In the genomic region with DNA sequence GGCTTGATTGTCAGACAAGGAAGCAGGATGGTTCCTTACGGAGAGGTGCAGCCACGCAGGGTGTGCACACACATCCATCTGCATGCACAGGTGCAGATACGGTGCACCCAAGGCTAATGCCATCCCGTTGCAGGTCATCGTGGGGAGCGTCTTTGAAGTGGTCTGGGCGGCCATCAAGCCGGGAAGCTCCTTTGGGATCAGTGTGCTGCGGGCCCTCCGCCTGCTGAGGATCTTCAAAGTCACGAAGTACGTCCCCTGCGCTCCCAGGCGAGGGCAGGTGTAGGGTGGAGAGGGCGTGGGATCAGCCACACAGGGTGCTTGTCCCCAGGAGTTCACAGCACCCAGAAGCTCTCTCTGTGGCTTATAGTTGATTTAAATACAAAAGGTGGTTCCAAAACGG, we compare ENCODE assay signal across 32 cellular contexts.
"Had no signal": no experiment of that assay in that cellular context is flagged by ENCODE, and none has a peak within 500 bp of the region (broad histone marks: within the 10 kb centered on the region; RNA-seq: fewer than 3 reads in every experiment).

No MANE protein-coding gene starts in this region.

- H3K9ac ChIP-seq: KMS-11 had no signal

- H3K4me1 ChIP-seq: adrenal gland had no signal

- H3K27ac Mint-ChIP-seq: activated B cell treated with CpG ODN at 0.5 μM for 24 hours; activated CD8-positive, alpha-beta T cell treated with anti-CD3 and anti-CD28 coated beads for 36 hours; activated naive CD4-positive, alpha-beta T cell treated with anti-CD3 and anti-CD28 coated beads for 36 hours; activated naive CD4-positive, alpha-beta T cell treated with anti-CD3 and anti-CD28 coated beads, Interleukin-2, amount 50 U/mL, for 72 hours; activated T-cell treated with anti-CD3 and anti-CD28 coated beads, Interleukin-2, amount 50 U/mL, for 72 hours; activated T-helper 17 cell treated with anti-CD3 and anti-CD28 coated beads, Interleukin-2, amount 50 U/mL, for 72 hours; brain had no signal

- H3K27me3 ChIP-seq: adrenal gland had no signal

- H3K9me3 ChIP-seq: adrenal gland had no signal

- H3K9me3 Mint-ChIP-seq: activated B cell treated with CpG ODN at 0.5 μM for 24 hours; activated CD8-positive, alpha-beta T cell treated with anti-CD3 and anti-CD28 coated beads for 36 hours; activated naive CD4-positive, alpha-beta T cell treated with anti-CD3 and anti-CD28 coated beads for 36 hours; activated naive CD4-positive, alpha-beta T cell treated with anti-CD3 and anti-CD28 coated beads, Interleukin-2, amount 50 U/mL, for 72 hours; activated T-cell treated with anti-CD3 and anti-CD28 coated beads, Interleukin-2, amount 50 U/mL, for 72 hours; activated T-helper 17 cell treated with anti-CD3 and anti-CD28 coated beads, Interleukin-2, amount 50 U/mL, for 72 hours had no signal

- H3K4me1 Mint-ChIP-seq: activated B cell treated with CpG ODN at 0.5 μM for 24 hours had no signal

- H3K36me3 ChIP-seq: adrenal gland had no signal

- DNase-seq: activated B cell treated with CpG ODN at 0.5 μM for 24 hours; activated CD4-positive, alpha-beta T cell treated with anti-CD3 and anti-CD28 coated beads for 4 hours; activated CD4-positive, alpha-beta T cell treated with anti-CD3 and anti-CD28 coated beads, Interleukin-2, amount 50 U/mL, for 4 hours; activated CD4-positive, CD25-positive, alpha-beta regulatory T cell treated with anti-CD3 and anti-CD28 coated beads, Interleukin-2, amount 50 U/mL, for 72 hours; activated CD8-positive, alpha-beta memory T cell treated with anti-CD3 and anti-CD28 coated beads, Interleukin-2, amount 50 U/mL, for 48 hours; activated CD8-positive, alpha-beta T cell treated with anti-CD3 and anti-CD28 coated beads for 36 hours; activated gamma-delta T cell treated with Interleukin-2 at 50 U/mL for 16 hours; activated naive CD4-positive, alpha-beta T cell treated with anti-CD3 and anti-CD28 coated beads for 36 hours; activated T-cell treated with anti-CD3 and anti-CD28 coated beads, Interleukin-2, amount 50 U/mL, for 72 hours; anterior cingulate cortex; caudate nucleus; MM.1S; MV-4-11; NCI-H1092; NCI-H1436 treated with DMSO at 0.1 percent for 48 hours; NCI-H1694 treated with DMSO at 0.1 percent for 48 hours; NCI-H2029; NCI-H345; NCI-H524 treated with DMSO at 0.1 percent for 48 hours; RPMI8226; SIG-M5; SW 1271; T-helper 1 cell; T-helper 2 cell; T-helper 9 cell had no signal

- H3K4me2 ChIP-seq: KMS-11 had no signal

- H3K4me3 Mint-ChIP-seq: activated B cell treated with CpG ODN at 0.5 μM for 24 hours; activated CD8-positive, alpha-beta T cell treated with anti-CD3 and anti-CD28 coated beads for 36 hours; activated naive CD4-positive, alpha-beta T cell treated with anti-CD3 and anti-CD28 coated beads for 36 hours; activated T-cell treated with anti-CD3 and anti-CD28 coated beads, Interleukin-2, amount 50 U/mL, for 72 hours; activated T-helper 17 cell treated with anti-CD3 and anti-CD28 coated beads, Interleukin-2, amount 50 U/mL, for 72 hours; brain had no signal

- ATAC-seq: activated CD8-positive, alpha-beta T cell treated with anti-CD3 and anti-CD28 coated beads for 36 hours; activated naive CD4-positive, alpha-beta T cell treated with anti-CD3 and anti-CD28 coated beads, Interleukin-2, amount 50 U/mL, for 72 hours; activated T-cell treated with anti-CD3 and anti-CD28 coated beads, Interleukin-2, amount 50 U/mL, for 72 hours; activated T-helper 17 cell treated with anti-CD3 and anti-CD28 coated beads, Interleukin-2, amount 50 U/mL, for 72 hours; Panc1 had no signal

- H3K4me3 ChIP-seq: adrenal gland had no signal

- H3K27ac ChIP-seq: adrenal gland, KMS-11, VCaP had no signal

- H3K36me3 Mint-ChIP-seq: activated naive CD4-positive, alpha-beta T cell treated with anti-CD3 and anti-CD28 coated beads, Interleukin-2, amount 50 U/mL, for 72 hours had no signal
